Comparison of ENCODE assay signal across 15 cellular contexts in the genomic region with DNA sequence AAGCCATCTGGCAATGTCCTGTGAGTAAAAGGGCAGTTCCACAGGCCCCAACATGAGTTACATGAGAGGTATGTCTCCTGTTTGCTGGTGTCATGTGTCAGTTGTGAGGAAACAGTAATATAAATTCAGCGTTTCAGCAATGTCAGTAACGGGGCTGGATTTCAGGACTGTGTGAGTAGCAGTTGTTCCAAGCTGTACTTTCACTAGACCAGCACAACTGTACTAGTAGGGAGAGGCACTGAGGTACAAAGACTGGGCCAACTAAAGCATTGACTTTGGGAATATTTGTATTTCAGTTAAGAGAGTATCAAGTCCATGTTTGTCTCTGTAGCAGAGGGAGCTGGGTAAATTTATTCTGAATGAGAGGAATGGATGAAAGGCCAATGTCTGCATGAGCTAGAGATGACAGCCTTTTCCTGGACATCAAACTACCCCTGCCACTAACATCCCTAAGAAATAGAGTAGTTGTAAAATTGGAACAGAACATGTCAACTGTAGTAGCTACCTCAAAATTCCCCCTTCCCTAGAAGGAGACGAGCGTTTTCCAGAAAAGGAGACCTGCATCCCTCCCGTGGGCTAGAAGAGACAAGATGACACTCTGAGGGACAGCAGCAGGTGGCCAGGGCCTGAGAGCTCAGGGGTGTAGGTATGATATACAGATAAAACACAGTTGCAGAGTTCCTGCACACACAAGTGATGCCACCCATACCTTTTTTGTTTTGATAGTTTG. TPM values are rescaled to one million over a fixed set of nuclear protein-coding genes. Genes with fewer than 3 reads are reported as not detected.
DNase-seq lines count a peak whose midpoint lies in the region; FAIRE-seq and TF ChIP-seq lines count a peak whose summit lies in the region.
"Had no signal": no experiment of that assay in that cellular context is flagged by ENCODE, and none has a peak within 500 bp of the region (broad histone marks: within the 10 kb centered on the region; RNA-seq: fewer than 3 reads in every experiment).

No MANE protein-coding gene starts in this region.

- H3K9ac ChIP-seq in astrocyte (ENCODE audit: low read length) (no peak overlapping the region), liver (ENCODE audit: low read depth in 1 of 2, low read length in 2 of 2) (peak overlapping the region in 1 of 2 donors; percentile 25)

- H3K4me2 ChIP-seq in astrocyte (ENCODE audit: low read length), result no peak overlapping the region
- H3K4me2 ChIP-seq: A549 had no signal

- H3K36me3 ChIP-seq in astrocyte (ENCODE audit: insufficient read depth, low read length) (peaks cover 12% of the 10 kb centered on the region), liver (ENCODE audit: control insufficient read depth in 4 of 4, insufficient read depth in 3 of 4, low read depth in 1 of 4, low read length in 3 of 4) (peaks cover 0 to 4% (median 1%) of the 10 kb centered on the region in 4 donors), tibial nerve (peaks cover 0 to 89% (median 0%) of the 10 kb centered on the region in 3 donors)

- H3K27ac ChIP-seq in astrocyte (ENCODE audit: low read depth, low read length), result no peak overlapping the region
- H3K27ac ChIP-seq in liver (ENCODE audit: low read depth in 1 of 2, low read length in 2 of 2), result peak overlapping the region; percentile 60 to 78
- H3K27ac ChIP-seq in tibial nerve, result no peak overlapping the region
- H3K27ac ChIP-seq: A549 had no signal

- no peak for FAIRE-seq in astrocyte (lab: Jason Lieb, UNC)
- FAIRE-seq: A549, D721Med had no signal

- peak overlapping the region; percentile 74 for H3K27ac Mint-ChIP-seq in astrocyte (ENCODE audit: unreplicated experiment)
- H3K27ac Mint-ChIP-seq: activated B cell treated with CpG ODN at 0.5 μM for 24 hours had no signal

- peaks cover 19% of the 10 kb centered on the region for H3K36me3 Mint-ChIP-seq in astrocyte (ENCODE audit: low read depth, unreplicated experiment)

- H3K4me3 ChIP-seq in astrocyte (ENCODE audit: insufficient read depth, low read depth, low read length), result no peak overlapping the region
- H3K4me3 ChIP-seq in liver (ENCODE audit: low read depth in 1 of 3, low read length in 3 of 3), result no peak overlapping the region
- H3K4me3 ChIP-seq in tibial nerve, result no peak overlapping the region
- H3K4me3 ChIP-seq: A549 had no signal

- no peak overlapping the region for H3K4me3 Mint-ChIP-seq in astrocyte (ENCODE audit: unreplicated experiment)
- H3K4me3 Mint-ChIP-seq: activated B cell treated with CpG ODN at 0.5 μM for 24 hours had no signal

- TF ChIP-seq EP300 in tibial nerve (IDR thresholded peaks at IDR 0.05), result no peak

- H3K9me3 Mint-ChIP-seq in astrocyte (ENCODE audit: unreplicated experiment), result no peaks in the 10 kb centered on the region
- H3K9me3 Mint-ChIP-seq: activated B cell treated with CpG ODN at 0.5 μM for 24 hours had no signal

- no peaks in the 10 kb centered on the region for H3K27me3 Mint-ChIP-seq in astrocyte (ENCODE audit: low read depth, unreplicated experiment)
- H3K27me3 Mint-ChIP-seq: activated B cell treated with CpG ODN at 0.5 μM for 24 hours had no signal

- WGBS in liver, result 31% methylated on average over 5 of the region's 5 CpGs
- WGBS in tibial nerve, 2 donors, result 84 to 87% methylated on average over 5 of the region's 5 CpGs

- no peaks in the 10 kb centered on the region for H3K79me2 ChIP-seq in astrocyte (ENCODE audit: insufficient read depth, low read length)

- H3K4me1 ChIP-seq in astrocyte (ENCODE audit: insufficient read depth, low read length), result peaks cover 14% of the 10 kb centered on the region
- peaks cover 13 to 64% (median 54%) of the 10 kb centered on the region in 4 donors for H3K4me1 ChIP-seq in liver (ENCODE audit: control insufficient read depth in 4 of 4, insufficient read depth in 4 of 4, low read length in 3 of 4)
- H3K4me1 ChIP-seq in tibial nerve, result peaks cover 0 to 4% (median 0%) of the 10 kb centered on the region in 4 donors
- H3K4me1 ChIP-seq: A549 had no signal

- no peak for TF ChIP-seq CTCF in astrocyte (IDR thresholded peaks at IDR 0.05; ENCODE audit: insufficient read depth, low read depth, low read length)
- TF ChIP-seq CTCF in liver (IDR thresholded peaks at IDR 0.05; ENCODE audit: low read depth, low read length, missing input control), result no peak
- TF ChIP-seq CTCF in tibial nerve (IDR thresholded peaks at IDR 0.05), result no peak

- H4K20me1 ChIP-seq in astrocyte (ENCODE audit: insufficient read depth, low read length), result peaks cover 9% of the 10 kb centered on the region

- H3K9me3 ChIP-seq in astrocyte (ENCODE audit: insufficient read depth, low read depth, low read length), result no peaks in the 10 kb centered on the region
- no peaks in the 10 kb centered on the region for H3K9me3 ChIP-seq in liver (ENCODE audit: control insufficient read depth in 4 of 4, low read length in 3 of 4)
- H3K9me3 ChIP-seq in tibial nerve, result no peaks in the 10 kb centered on the region
- H3K9me3 ChIP-seq: A549 had no signal

- DNase-seq in AG08396 (ENCODE audit: low spot score) (peak; percentile 37), astrocyte (ENCODE audit: low read depth) (no peak), NCI-H774 (lab: John Stamatoyannopoulos, UW) (no peak), SIG-M5 treated with dmso at 0.1 percent for 504 hours (lab: John Stamatoyannopoulos, UW; ENCODE audit: unreplicated experiment) (no peak), tibial nerve (ENCODE audit: low spot score in 2 of 2) (no peak)
- DNase-seq: activated B cell treated with CpG ODN at 0.5 μM for 24 hours, dermis blood vessel endothelial cell, left cardiac atrium, NCI-H2029 treated with DMSO at 0.1 percent for 48 hours had no signal

- H2AFZ ChIP-seq in astrocyte (ENCODE audit: low read depth, low read length), result no peak overlapping the region

- TF ChIP-seq POLR2A in tibial nerve (IDR thresholded peaks at IDR 0.05), result no peak

- H3K4me1 Mint-ChIP-seq in astrocyte (ENCODE audit: low read depth, unreplicated experiment), result peaks cover 29% of the 10 kb centered on the region
- H3K4me1 Mint-ChIP-seq: activated B cell treated with CpG ODN at 0.5 μM for 24 hours had no signal

- H3K27me3 ChIP-seq in astrocyte (ENCODE audit: insufficient read depth, low read length), result no peaks in the 10 kb centered on the region
- no peaks in the 10 kb centered on the region for H3K27me3 ChIP-seq in liver (ENCODE audit: control insufficient read depth in 4 of 4, insufficient read depth in 4 of 4, low read length in 3 of 4)
- no peaks in the 10 kb centered on the region for H3K27me3 ChIP-seq in tibial nerve

- TF ChIP-seq RAD21 in liver (IDR thresholded peaks at IDR 0.05), result peak; percentile 20 to 31

TF ChIP-seq in liver, 16 proteins besides CTCF, POLR2A, EP300 and RAD21 (continues in another document):
- TF ChIP-seq FOXA1 (IDR thresholded peaks at IDR 0.05) (peak; percentile 56), FOXA2 (IDR thresholded peaks at IDR 0.05) (peak; percentile 54), TAF1 (conservative IDR thresholded peaks at IDR 0.05) (peak; percentile 61), SP1 (IDR thresholded peaks at IDR 0.05) (peak; percentile 93), JUND (IDR thresholded peaks at IDR 0.05) (peak in 1 of 2 donors; percentile 66), RXRA (IDR thresholded peaks at IDR 0.05) (peak; percentile 62 to 83), HNF4G (IDR thresholded peaks at IDR 0.05) (peak; percentile 39), NR2F2 (IDR thresholded peaks at IDR 0.05) (no peak), GABPA (IDR thresholded peaks at IDR 0.05 in 1 of 2, conservative IDR thresholded peaks at IDR 0.05 in 1 of 2) (peak in 1 of 2 donors; percentile 37), EGR1 (IDR thresholded peaks at IDR 0.05; ENCODE audit: low read depth in 2 of 2) (no peak), HNF4A (conservative IDR thresholded peaks at IDR 0.05) (peak; percentile 90 to 94), YY1 (IDR thresholded peaks at IDR 0.05) (peak; percentile 93)
- TF ChIP-seq, protein P1, sequence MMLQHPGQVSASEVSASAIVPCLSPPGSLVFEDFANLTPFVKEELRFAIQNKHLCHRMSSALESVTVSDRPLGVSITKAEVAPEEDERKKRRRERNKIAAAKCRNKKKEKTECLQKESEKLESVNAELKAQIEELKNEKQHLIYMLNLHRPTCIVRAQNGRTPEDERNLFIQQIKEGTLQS (IDR thresholded peaks at IDR 0.05), result no peak
- TF ChIP-seq, protein P2, sequence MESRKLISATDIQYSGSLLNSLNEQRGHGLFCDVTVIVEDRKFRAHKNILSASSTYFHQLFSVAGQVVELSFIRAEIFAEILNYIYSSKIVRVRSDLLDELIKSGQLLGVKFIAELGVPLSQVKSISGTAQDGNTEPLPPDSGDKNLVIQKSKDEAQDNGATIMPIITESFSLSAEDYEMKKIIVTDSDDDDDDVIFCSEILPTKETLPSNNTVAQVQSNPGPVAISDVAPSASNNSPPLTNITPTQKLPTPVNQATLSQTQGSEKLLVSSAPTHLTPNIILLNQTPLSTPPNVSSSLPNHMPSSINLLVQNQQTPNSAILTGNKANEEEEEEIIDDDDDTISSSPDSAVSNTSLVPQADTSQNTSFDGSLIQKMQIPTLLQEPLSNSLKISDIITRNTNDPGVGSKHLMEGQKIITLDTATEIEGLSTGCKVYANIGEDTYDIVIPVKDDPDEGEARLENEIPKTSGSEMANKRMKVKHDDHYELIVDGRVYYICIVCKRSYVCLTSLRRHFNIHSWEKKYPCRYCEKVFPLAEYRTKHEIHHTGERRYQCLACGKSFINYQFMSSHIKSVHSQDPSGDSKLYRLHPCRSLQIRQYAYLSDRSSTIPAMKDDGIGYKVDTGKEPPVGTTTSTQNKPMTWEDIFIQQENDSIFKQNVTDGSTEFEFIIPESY (IDR thresholded peaks at IDR 0.05), result peak; percentile 83
- TF ChIP-seq, protein P3, sequence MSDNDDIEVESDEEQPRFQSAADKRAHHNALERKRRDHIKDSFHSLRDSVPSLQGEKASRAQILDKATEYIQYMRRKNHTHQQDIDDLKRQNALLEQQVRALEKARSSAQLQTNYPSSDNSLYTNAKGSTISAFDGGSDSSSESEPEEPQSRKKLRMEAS (IDR thresholded peaks at IDR 0.05), result peak; percentile 58

RNA-seq across cellular contexts. Expression of a gene that starts 24.4 kb away (rescaled TPM):
- total RNA-seq in astrocyte (112 and 113 TPM in 2 replicates), liver (10 to 100 TPM; 30.0 to 46.9 TPM), tibial nerve (10 to 100 TPM; 23.8 to 38.5 (median 27.8) TPM)
- polyA plus RNA-seq in liver, result 10 to 100 TPM; 44.6 to 46.3 TPM

RNA-seq across cellular contexts. Expression of a gene that starts 24.5 kb away (rescaled TPM):
- 6.5 and 6.7 TPM in 2 replicates for total RNA-seq in astrocyte
- 1 to 10 TPM; 1.8 to 3.0 TPM for total RNA-seq in liver
- 1 to 10 TPM in 1 of 2 donors, under 1 TPM in 1; 0.50 to 1.6 TPM for polyA plus RNA-seq in liver
- total RNA-seq in tibial nerve, result 1 to 10 TPM; 2.4 to 5.3 (median 4.2) TPM

RNA-seq across cellular contexts. Expression of a gene that starts 35.3 kb away (rescaled TPM):
- total RNA-seq in astrocyte (not detected in 2 replicates), liver (not detected), tibial nerve (not detected)
- not detected for polyA plus RNA-seq in liver
- total RNA-seq: activated B cell treated with CpG ODN at 0.5 μM for 24 hours, dermis blood vessel endothelial cell, glomerular endothelial cell, left cardiac atrium, ureter had no signal
- polyA plus RNA-seq: A549, adipose tissue had no signal

RNA-seq across cellular contexts. Expression of a gene that starts 48.9 kb away (rescaled TPM):
- total RNA-seq in astrocyte (not detected in 2 replicates), liver (not detected), tibial nerve (not detected)
- polyA plus RNA-seq in liver, result not detected
- total RNA-seq: activated B cell treated with CpG ODN at 0.5 μM for 24 hours, dermis blood vessel endothelial cell, glomerular endothelial cell, ureter had no signal
- polyA plus RNA-seq: A549 had no signal

RNA-seq across cellular contexts. Expression of a gene that starts 54.7 kb away (rescaled TPM):
- total RNA-seq in astrocyte (not detected in 2 replicates), liver (not detected), tibial nerve (not detected)
- polyA plus RNA-seq in liver, result under 1 TPM in 1 of 2 donors, not detected in 1; 0.02 TPM
- total RNA-seq: activated B cell treated with CpG ODN at 0.5 μM for 24 hours, dermis blood vessel endothelial cell, glomerular endothelial cell, ureter had no signal
- polyA plus RNA-seq: A549, adipose tissue had no signal

Comparison
In these comparisons a context has a peak if more than half of its experiments do, and no peak if none do; other contexts are left out.
1. H3K27ac ChIP-seq: peak in liver (2 of 2); none in astrocyte (single experiment) and tibial nerve (0 of 4).